ENCODE assay signal across 7 cellular contexts in the genomic region with DNA sequence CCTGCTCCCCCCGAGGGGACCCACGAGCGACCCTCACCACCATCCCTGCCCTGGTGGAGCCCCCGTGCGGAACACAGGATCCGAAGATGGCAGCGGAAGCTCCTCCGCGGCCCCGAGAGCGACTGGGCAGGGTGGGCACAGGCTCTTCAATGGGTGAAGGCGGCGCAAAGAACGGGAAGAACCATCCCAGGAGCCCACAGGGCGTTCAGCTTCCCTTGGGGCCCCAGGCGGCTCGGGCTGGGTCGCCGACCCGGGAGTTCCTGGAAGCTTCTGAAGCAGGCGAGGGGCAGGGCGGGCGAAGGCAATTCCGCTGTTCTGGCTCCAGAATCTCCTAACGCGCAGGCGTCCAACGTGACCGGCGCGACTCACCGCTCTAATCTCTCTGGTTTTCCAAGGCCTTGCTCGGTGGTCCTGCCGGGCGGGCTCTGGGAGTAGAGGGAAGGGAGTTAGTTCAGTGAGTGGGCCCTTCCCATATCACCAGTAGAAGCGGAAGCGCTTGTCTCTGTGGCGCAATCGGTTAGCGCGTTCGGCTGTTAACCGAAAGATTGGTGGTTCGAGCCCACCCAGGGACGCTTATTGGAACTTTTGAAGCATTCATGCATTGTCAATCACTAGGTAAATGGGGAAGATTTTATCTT. TPM values are rescaled to one million over a fixed set of nuclear protein-coding genes. Genes with fewer than 3 reads are reported as not detected.
DNase-seq lines count a peak whose midpoint lies in the region; ATAC-seq and TF ChIP-seq lines count a peak whose summit lies in the region.
"Not testable (repeated sequence)": the region's sequence is repeated elsewhere in the genome, so short reads cannot be mapped to it uniquely, and the experiment has no call there.

No MANE protein-coding gene starts in this region.

- POLR2A ChIA-PET in PC-9 (lab: Charles Lee; ENCODE audit: unreplicated experiment) = not testable (repeated sequence)

- H3F3A ChIP-seq in PC-9 (ENCODE audit: insufficient read depth, low read depth) = not testable (repeated sequence)

- not testable (repeated sequence) for H3K79me2 ChIP-seq in PC-9 (ENCODE audit: low read depth)

- H3K4me2 ChIP-seq in PC-9 = peak overlapping the region; percentile 86

- peak overlapping the region; percentile 24; the same call in 1 of the 2 replicates for H3K27ac ChIP-seq in PC-9
- peak overlapping the region; percentile 78 to 97 (median 92) for H3K27ac ChIP-seq in heart right ventricle

- peak overlapping the region; percentile 87 for H3K9ac ChIP-seq in mucosa of stomach (ENCODE audit: low read length)

- intact Hi-C loops in PC-9 (cut with micrococcal nuclease; ENCODE audit: unreplicated experiment); heart right ventricle (cut with DNase I): not testable (repeated sequence)

- H3K4me1 ChIP-seq in PC-9 (replicated peaks; ENCODE audit: insufficient read depth); mucosa of stomach (ENCODE audit: control insufficient read depth, insufficient read depth, low read length): not testable (repeated sequence)
- peaks cover 3 to 16% (median 6%) of the 10 kb centered on the region in 9 donors for H3K4me1 ChIP-seq in heart right ventricle

- DNase-seq in GM13977 (ENCODE audit: low spot score) = peak; percentile 42
- peak; percentile 41 to 66 for DNase-seq in PC-9
- peak; percentile 47 for DNase-seq in activated CD8-positive, alpha-beta memory T cell treated with anti-CD3 and anti-CD28 coated beads, Interleukin-2, amount 50 U/mL, for 4 hours
- peak; percentile 80 for DNase-seq in cerebellar cortex (ENCODE audit: low spot score)
- DNase-seq in heart right ventricle = peak; percentile 70 to 86
- DNase-seq in stimulated activated CD4-positive, alpha-beta T cell treated with anti-CD3 and anti-CD28 coated beads, Interleukin-1b, Interleukin-23, amount 100 ng/mL, for 24 hours (ENCODE audit: low read depth in 4 of 4, low spot score in 1 of 4) = peak; percentile 45 to 70 (median 60)

- in situ Hi-C loops in GM13977 (cut with MboI; ENCODE audit: low pct_unique_long_range_greater_than_20kb, low sequenced_read_pairs, unreplicated experiment) = not testable (repeated sequence)

- H3K36me3 ChIP-seq in PC-9 (ENCODE audit: low read depth); heart right ventricle; mucosa of stomach (ENCODE audit: control insufficient read depth, insufficient read depth, low read length): not testable (repeated sequence)

- BruUV-seq in PC-9 (replicated peaks; lab: Mats Ljungman, UMichigan) = not testable (repeated sequence)

- H3K27me3 ChIP-seq in PC-9 (ENCODE audit: insufficient read depth, low read depth); heart right ventricle; mucosa of stomach (ENCODE audit: control insufficient read depth, insufficient read depth, low read length): not testable (repeated sequence)

- WGBS in heart right ventricle, 2 donors = 1 to 3% methylated on average over 42 to 45 of the region's 45 CpGs

- not testable (repeated sequence) for H3K9me3 ChIP-seq in PC-9 (ENCODE audit: insufficient read depth, low read depth); heart right ventricle; mucosa of stomach (ENCODE audit: control insufficient read depth, low read length)

- H2AFZ ChIP-seq in PC-9 = peak overlapping the region; percentile 91

- not testable (repeated sequence) for H4K20me1 ChIP-seq in PC-9 (ENCODE audit: insufficient read depth)

- CTCF ChIA-PET in PC-9 (lab: Charles Lee) = interaction anchor here (0.6 to 0.7 kb wide), 3 partner anchors 12 to 272 kb away, joined by 3 read pairs; no protein-coding TSS in a partner anchor

- not testable (repeated sequence) for H3K9me2 ChIP-seq in PC-9 (ENCODE audit: insufficient read depth)

- peak; percentile 45 for TF ChIP-seq CTCF in GM13977 (IDR thresholded peaks at IDR 0.05; ENCODE audit: extremely low read depth, insufficient read depth, missing control alignments)
- TF ChIP-seq CTCF in PC-9 (conservative IDR thresholded peaks at IDR 0.05) = not testable (repeated sequence)
- TF ChIP-seq CTCF in heart right ventricle (IDR thresholded peaks at IDR 0.05) = peak in 7 of 9 donors; percentile 4 to 54 (median 34)

- H3K4me3 ChIP-seq in PC-9 (peak overlapping the region; percentile 65), heart right ventricle (peak overlapping the region; percentile 53 to 76 (median 66)), mucosa of stomach (ENCODE audit: low read length) (peak overlapping the region; percentile 74)

- ATAC-seq in heart right ventricle = peak; percentile 91 to 99 (median 93)

RNA-seq across cellular contexts. Expression of a gene that starts 6.5 kb away (rescaled TPM):
- 1,333 and 3,235 TPM in 2 replicates for total RNA-seq in PC-9 (2021)
- 1,000 to 10,000 TPM in 8 of 10 donors, 100 to 1,000 TPM in 2; 635 to 5,242 (median 1,949) TPM for total RNA-seq in heart right ventricle
- not detected for polyA plus RNA-seq in heart right ventricle

RNA-seq across cellular contexts. Expression of a gene that starts 32.4 kb away (rescaled TPM):
- total RNA-seq in PC-9 (2021) (18.4 and 18.9 TPM in 2 replicates), heart right ventricle (10 to 100 TPM in 1 of 10 donors, 1 to 10 TPM in 9; 4.7 to 12.8 (median 6.0) TPM)
- 10 to 100 TPM in 1 of 2 donors, 1 to 10 TPM in 1; 7.6 to 42.3 TPM for polyA plus RNA-seq in heart right ventricle

Comparison
In these comparisons a context has a peak if more than half of its experiments do, and no peak if none do; other contexts are left out.
1. Peak in every context shown above with its lines: DNase-seq, ATAC-seq, H3K4me3 ChIP-seq and H3K27ac ChIP-seq.